ENCODE assay signal across 14 cellular contexts in the genomic region with DNA sequence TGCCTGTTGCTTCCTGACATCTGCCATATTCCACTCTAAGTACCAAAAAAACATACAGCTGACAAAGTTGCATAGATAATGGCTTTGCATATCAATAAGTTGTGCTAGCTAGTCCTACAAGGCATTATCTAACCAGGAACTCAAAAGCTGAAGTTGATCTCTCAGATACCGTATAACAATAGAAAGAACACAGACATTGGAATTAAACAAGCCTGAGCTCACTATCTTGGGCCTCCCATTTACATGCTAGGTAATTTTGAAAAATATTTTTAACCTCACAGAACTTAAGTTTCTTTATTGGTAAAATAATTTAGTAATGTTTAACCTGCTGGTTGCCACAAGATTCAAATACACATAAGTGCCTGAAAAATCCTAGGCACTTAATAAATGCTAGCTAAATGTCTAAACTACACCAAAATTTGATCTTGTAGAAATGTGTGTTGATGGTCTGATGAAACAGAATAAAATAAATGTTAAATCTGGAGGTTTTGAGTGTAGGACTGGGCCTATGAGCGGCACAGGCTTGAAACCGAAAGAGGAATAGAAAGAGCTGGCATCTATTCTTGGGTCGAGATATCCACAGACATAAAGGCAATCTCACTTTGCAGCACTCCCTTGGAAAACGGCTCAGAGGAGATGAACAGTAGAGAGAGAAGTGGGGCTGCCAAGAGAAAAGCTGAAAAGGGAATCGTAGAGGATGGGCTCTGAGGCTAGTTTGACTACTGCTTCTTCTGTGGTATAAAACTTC. TPM values are rescaled to one million over a fixed set of nuclear protein-coding genes. Genes with fewer than 3 reads are reported as not detected.
DNase-seq lines count a peak whose midpoint lies in the region; ATAC-seq, FAIRE-seq and TF ChIP-seq lines count a peak whose summit lies in the region.
"Had no signal": no experiment of that assay in that cellular context is flagged by ENCODE, and none has a peak within 500 bp of the region (broad histone marks: within the 10 kb centered on the region; RNA-seq: fewer than 3 reads in every experiment).

No MANE protein-coding gene starts in this region.

- in situ Hi-C loops in GM12878 (cut with MboI) = no loop called here

- H3K27ac ChIP-seq in GM12878 (ENCODE audit: control insufficient read depth, insufficient read depth) = no peak overlapping the region; the same call in 1 of the 2 replicates

- H3K9me3 Mint-ChIP-seq in activated CD4-positive, alpha-beta T cell treated with anti-CD3 and anti-CD28 coated beads for 36 hours (ENCODE audit: low read depth) = no peaks in the 10 kb centered on the region
- H3K9me3 Mint-ChIP-seq: activated CD4-positive, alpha-beta memory T cell treated with anti-CD3 and anti-CD28 coated beads for 36 hours; activated naive CD8-positive, alpha-beta T cell treated with anti-CD3 and anti-CD28 coated beads, Interleukin-2, amount 50 U/mL, for 24 hours; stimulated activated naive CD8-positive, alpha-beta T cell treated with anti-CD3 and anti-CD28 coated beads, Interleukin-15, Interleukin-2, amounts not matched to agents 100 ng/mL and 50 ng/mL, for 24 hours had no signal

- H3K4me3 ChIP-seq in GM12878 = no peak overlapping the region

- H3K27me3 Mint-ChIP-seq in activated CD4-positive, alpha-beta T cell treated with anti-CD3 and anti-CD28 coated beads for 36 hours = peaks cover 8% of the 10 kb centered on the region

- no peaks in the 10 kb centered on the region for H3K4me1 Mint-ChIP-seq in activated CD4-positive, alpha-beta T cell treated with anti-CD3 and anti-CD28 coated beads for 36 hours
- H3K4me1 Mint-ChIP-seq: activated naive CD8-positive, alpha-beta T cell treated with anti-CD3 and anti-CD28 coated beads, Interleukin-2, amount 50 U/mL, for 24 hours had no signal

- RAD21 ChIA-PET in GM12878 (lab: Charles Lee; ENCODE audit: unreplicated experiment) = interaction anchor here (1.2 kb wide), 1 partner anchor 23 kb away, joined by 4 read pairs; no protein-coding TSS in a partner anchor

- H3K9ac ChIP-seq in GM12878 (ENCODE audit: control insufficient read depth, insufficient read depth, low read length) = no peak overlapping the region

- POLR2A ChIA-PET in GM12878 (lab: Charles Lee) = interaction anchor here (1.0 kb wide), 1 partner anchor 643 kb away, joined by 4 read pairs; no protein-coding TSS in a partner anchor
- POLR2A ChIA-PET in activated CD4-positive, alpha-beta T cell treated with anti-CD3 and anti-CD28 coated beads for 36 hours (lab: Charles Lee) = no interaction called here

- no peaks in the 10 kb centered on the region for H4K20me1 ChIP-seq in GM12878 (ENCODE audit: control insufficient read depth, insufficient read depth)

- H3K9me3 ChIP-seq in GM12878 (replicated peaks; ENCODE audit: control insufficient read depth, insufficient read depth, low read length) = no peaks in the 10 kb centered on the region

- no peak for TF ChIP-seq RAD21 in GM12878 (IDR thresholded peaks at IDR 0.05; ENCODE audit: insufficient read depth, low read depth, low read length)

- H3K36me3 Mint-ChIP-seq in activated CD4-positive, alpha-beta T cell treated with anti-CD3 and anti-CD28 coated beads for 36 hours (ENCODE audit: low read depth) = no peaks in the 10 kb centered on the region
- H3K36me3 Mint-ChIP-seq: activated CD4-positive, alpha-beta memory T cell treated with anti-CD3 and anti-CD28 coated beads for 36 hours had no signal

- FAIRE-seq in GM12878 (lab: Jason Lieb, UNC) = no peak
- FAIRE-seq: HTR-8/SVneo had no signal

- no peak for DNase-seq in GM12878 (ENCODE audit: low read depth, low spot score)
- no peak for DNase-seq in activated CD4-positive, alpha-beta T cell treated with anti-CD3 and anti-CD28 coated beads for 36 hours
- DNase-seq in activated CD4-positive, CD25-positive, alpha-beta regulatory T cell treated with anti-CD3 and anti-CD28 coated beads, Interleukin-2, amount 50 U/mL, for 72 hours = no peak
- no peak for DNase-seq in D341Med (ENCODE audit: low spot score)
- DNase-seq: activated CD4-positive, alpha-beta memory T cell treated with anti-CD3 and anti-CD28 coated beads for 36 hours; activated naive CD8-positive, alpha-beta T cell treated with anti-CD3 and anti-CD28 coated beads, Interleukin-2, amount 50 U/mL, for 24 hours; COR-L47; effector CD8-positive, alpha-beta T cell had no signal

- no peak overlapping the region for H3K4me3 Mint-ChIP-seq in activated CD4-positive, alpha-beta T cell treated with anti-CD3 and anti-CD28 coated beads for 36 hours
- H3K4me3 Mint-ChIP-seq: activated CD4-positive, alpha-beta memory T cell treated with anti-CD3 and anti-CD28 coated beads for 36 hours; activated naive CD8-positive, alpha-beta T cell treated with anti-CD3 and anti-CD28 coated beads, Interleukin-2, amount 50 U/mL, for 24 hours; stimulated activated naive CD8-positive, alpha-beta T cell treated with anti-CD3 and anti-CD28 coated beads, Interleukin-15, Interleukin-2, amounts not matched to agents 100 ng/mL and 50 ng/mL, for 24 hours had no signal

- no peaks in the 10 kb centered on the region for H3K36me3 ChIP-seq in GM12878 (ENCODE audit: control insufficient read depth in 2 of 2, insufficient read depth in 2 of 2, low read length in 1 of 2)

- 5% methylated on average over 6 of the region's 6 CpGs for WGBS in GM12878 (ENCODE audit: insufficient coverage, insufficient replicate concordance, low lambda C conversion rate, missing lambda C conversion rate)

- no TSS peak for BruUV-seq in GM12878 (replicated peaks; lab: Mats Ljungman, UMichigan)

- CTCF ChIA-PET in GM12878 (lab: Yijun Ruan, JAX) = interaction anchor here (1.0 to 2.2 kb wide), 4 partner anchors 23 to 761 kb away, joined by 3 to 11 read pairs (median 4); no protein-coding TSS in a partner anchor
- CTCF ChIA-PET in activated CD4-positive, alpha-beta T cell treated with anti-CD3 and anti-CD28 coated beads for 36 hours (lab: Charles Lee) = no interaction called here

- H3K4me2 ChIP-seq in GM12878 (ENCODE audit: control insufficient read depth, insufficient read depth) = peak overlapping the region; percentile 34

- H3K27ac Mint-ChIP-seq in activated CD4-positive, alpha-beta T cell treated with anti-CD3 and anti-CD28 coated beads for 36 hours = no peak overlapping the region
- H3K27ac Mint-ChIP-seq: activated CD4-positive, alpha-beta memory T cell treated with anti-CD3 and anti-CD28 coated beads for 36 hours; activated naive CD8-positive, alpha-beta T cell treated with anti-CD3 and anti-CD28 coated beads, Interleukin-2, amount 50 U/mL, for 24 hours; stimulated activated naive CD8-positive, alpha-beta T cell treated with anti-CD3 and anti-CD28 coated beads, Interleukin-15, Interleukin-2, amounts not matched to agents 100 ng/mL and 50 ng/mL, for 24 hours had no signal

- intact Hi-C loops in GM12878 (cut with micrococcal nuclease; ENCODE audit: unreplicated experiment) = no loop called here
- intact Hi-C loops in activated CD4-positive, alpha-beta T cell treated with anti-CD3 and anti-CD28 coated beads for 36 hours (cut with DNase I, micrococcal nuclease) = no loop called here

- no peaks in the 10 kb centered on the region for H3K79me2 ChIP-seq in GM12878 (ENCODE audit: control insufficient read depth, insufficient read depth, low read length)

- TF ChIP-seq POLR2A in GM12878 (IDR thresholded peaks at IDR 0.05; ENCODE audit: low read depth, low read length) = no peak

- TF ChIP-seq EP300 in GM12878 (IDR thresholded peaks at IDR 0.05; ENCODE audit: borderline replicate concordance in 1 of 2, control insufficient read depth in 1 of 2, low read depth in 2 of 2, low read length in 2 of 2) = no peak

- SMC1A ChIA-PET in GM12878 (lab: Charles Lee; ENCODE audit: uncharacterized antibody, unreplicated experiment) = interaction anchor here (0.6 to 1.5 kb wide), 5 partner anchors 48 to 730 kb away, joined by 3 to 5 read pairs (median 3); no protein-coding TSS in a partner anchor

- no peaks in the 10 kb centered on the region for H3K4me1 ChIP-seq in GM12878 (ENCODE audit: control insufficient read depth, insufficient read depth, low read length)

- TF ChIP-seq CTCF in GM12878 (IDR thresholded peaks at IDR 0.05 in 2 of 3, conservative IDR thresholded peaks at IDR 0.05 in 1 of 3; ENCODE audit: control insufficient read depth in 2 of 3, extremely low read depth in 1 of 3, insufficient read depth in 1 of 3, low read depth in 3 of 3, low read length in 3 of 3) = no peak

- H2AFZ ChIP-seq in GM12878 (ENCODE audit: control insufficient read depth, low read depth, low read length) = peak overlapping the region; percentile 26

- no peaks in the 10 kb centered on the region for H3K27me3 ChIP-seq in GM12878 (replicated peaks in 1 of 2; ENCODE audit: control insufficient read depth in 2 of 2, insufficient read depth in 2 of 2, low read length in 1 of 2)

- ATAC-seq in GM18873 (IDR thresholded peaks at IDR 0.05; ENCODE audit: low FRiP score, unreplicated experiment) = peak; percentile 86
- peak; percentile 90 for ATAC-seq in GM21723 (IDR thresholded peaks at IDR 0.05; ENCODE audit: unreplicated experiment)
- peak; percentile 75 for ATAC-seq in HG03439 (IDR thresholded peaks at IDR 0.05; ENCODE audit: unreplicated experiment)
- peak; percentile 94 for ATAC-seq in GM12878
- no peak for ATAC-seq in activated CD4-positive, alpha-beta T cell treated with anti-CD3 and anti-CD28 coated beads for 36 hours
- ATAC-seq in HG03135 (IDR thresholded peaks at IDR 0.05; ENCODE audit: unreplicated experiment) = no peak
- ATAC-seq: activated naive CD8-positive, alpha-beta T cell treated with anti-CD3 and anti-CD28 coated beads, Interleukin-2, amount 50 U/mL, for 24 hours had no signal

TF ChIP-seq in GM12878, 131 proteins besides CTCF, POLR2A, EP300 and RAD21 (continues in another document):
- TF ChIP-seq SPI1 (IDR thresholded peaks at IDR 0.05; ENCODE audit: borderline replicate concordance, insufficient read depth, low read depth, low read length) = peak; percentile 41; the same call in 1 of the 2 replicates

RNA-seq across cellular contexts. Expression of a gene that starts 30.0 kb away (rescaled TPM):
- total RNA-seq in GM12878 (2013; cell fraction: nucleolus; rRNA removed) = 80.0 and 84.1 TPM in 2 replicates
- total RNA-seq in GM12878 (2014; rRNA removed) (27.6 and 37.5 TPM in 2 replicates), GM12878 (2014; rRNA removed; fragmentation: Illumina TruSeq; extraction: Trizol) (31.2 and 33.1 TPM in 2 replicates), GM12878 (2021) (40.8 and 42.7 TPM in 2 replicates)
- 14.3 TPM for polyA plus RNA-seq in GM12878 (2011; ENCODE audit: low read depth)
- polyA plus RNA-seq in GM12878 (2011; rRNA removed) (81.5 and 114 TPM in 2 replicates), GM12878 (2014; fragmentation: Illumina TruSeq; extraction: Trizol) (36.2 and 43.8 TPM in 2 replicates), GM12878 (2014; fragmentation: Nextera tagmentation; extraction: Ambion mirVana) (10 to 100 TPM; 14.0 to 22.4 TPM), GM12878 (2014; rRNA removed) (30.8 and 33.3 TPM in 2 replicates), GM12878 (2016; fragmentation: Nextera tagmentation; extraction: Ambion mirVana) (10 to 100 TPM; 23.3 to 24.1 TPM)
- polyA plus RNA-seq in GM12878 (2011; cell fraction: cytosol; rRNA removed) = 26.4 and 29.1 TPM in 2 replicates
- polyA plus RNA-seq in GM12878 (2011; cell fraction: nucleus; rRNA removed) = 54.2 and 84.1 TPM in 2 replicates
- polyA plus RNA-seq in GM12878 (2012) = 21.6 TPM in 2 replicates
- polyA minus RNA-seq in GM12878 (2011; rRNA and poly(A)+ RNA removed) = 43.7 and 56.2 TPM in 2 replicates
- polyA minus RNA-seq in GM12878 (2011; cell fraction: cytosol; rRNA and poly(A)+ RNA removed) = 15.7 and 28.3 TPM in 2 replicates
- 76.4 and 118 TPM in 2 replicates for polyA minus RNA-seq in GM12878 (2011; cell fraction: nucleus; rRNA and poly(A)+ RNA removed)
- total RNA-seq in activated CD4-positive, alpha-beta T cell treated with anti-CD3 and anti-CD28 coated beads for 36 hours = 10 to 100 TPM; 38.0 to 41.2 TPM

Comparison
In these comparisons a context has a peak if more than half of its experiments do, and no peak if none do; other contexts are left out.
1. ATAC-seq: peak in GM18873 (single experiment), GM21723 (single experiment), HG03439 (single experiment) and GM12878 (single experiment); none in activated CD4-positive, alpha-beta T cell treated with anti-CD3 and anti-CD28 coated beads for 36 hours (single experiment) and HG03135 (single experiment).